10 cellular contexts compared by ENCODE assay signal in genomic region chr3:158104346-158105020, GRCh38. TPM values are rescaled to one million over a fixed set of nuclear protein-coding genes. Genes with fewer than 3 reads are reported as not detected.
DNase-seq lines count a peak whose midpoint lies in the region; ATAC-seq and TF ChIP-seq lines count a peak whose summit lies in the region.
"Had no signal": no experiment of that assay in that cellular context is flagged by ENCODE, and none has a peak within 500 bp of the region (broad histone marks: within the 10 kb centered on the region; RNA-seq: fewer than 3 reads in every experiment).

No MANE protein-coding gene starts in this region.

- no peaks in the 10 kb centered on the region for H3K9me3 ChIP-seq in right atrium auricular region
- H3K9me3 ChIP-seq in iPS-20b (ENCODE audit: insufficient read depth, low read depth, low read length), result no peaks in the 10 kb centered on the region; the same call in 1 of the 2 replicates
- H3K9me3 ChIP-seq in aorta (ENCODE audit: control insufficient read depth, low read length), result no peaks in the 10 kb centered on the region

- intact Hi-C loops in cardiac septum (cut with DNase I), result loop anchor here (10.0 kb wide), 2 partner anchors 330 to 700 kb away; partner anchors contain the start of gene MFSD1
- intact Hi-C loops in activated CD4-positive, alpha-beta memory T cell treated with anti-CD3 and anti-CD28 coated beads for 36 hours (cut with micrococcal nuclease), result loop anchor here (1.0 to 10.0 kb wide), 5 partner anchors 9 to 538 kb away; partner anchors contain the start of gene GFM1
- intact Hi-C loops in aorta (cut with DNase I), result no loop called here

- H3K4me3 ChIP-seq in right atrium auricular region, result peak overlapping the region; percentile 34 to 53
- peak overlapping the region; percentile 63; the same call in 1 of the 2 replicates for H3K4me3 ChIP-seq in iPS-20b (ENCODE audit: low read length)
- peak overlapping the region; percentile 13 to 45 for H3K4me3 ChIP-seq in aorta (ENCODE audit: low read length in 2 of 2)

- H3K27me3 ChIP-seq in right atrium auricular region (peaks cover 57 to 65% of the 10 kb centered on the region in 2 donors), iPS-20b (ENCODE audit: insufficient read depth, low read length) (peaks cover 100% of the 10 kb centered on the region), aorta (ENCODE audit: control insufficient read depth in 1 of 2, insufficient read depth in 2 of 2, low read length in 1 of 2) (no peaks in the 10 kb centered on the region)

- H3K9me3 Mint-ChIP-seq in activated CD4-positive, alpha-beta memory T cell treated with anti-CD3 and anti-CD28 coated beads for 36 hours, result no peaks in the 10 kb centered on the region

- 47 to 54% methylated on average over 11 of the region's 11 CpGs for WGBS in aorta, 2 donors

- no peak overlapping the region for H3K9ac ChIP-seq in iPS-20b (ENCODE audit: low read depth, low read length)

- H3K4me1 ChIP-seq in right atrium auricular region (peaks cover 0 to 48% of the 10 kb centered on the region in 2 donors), iPS-20b (ENCODE audit: insufficient read depth, low read length) (peaks cover 13% of the 10 kb centered on the region; the same call in 1 of the 2 replicates), aorta (ENCODE audit: control insufficient read depth in 1 of 2, insufficient read depth in 2 of 2, low read length in 2 of 2) (no peaks in the 10 kb centered on the region)

- CTCF ChIA-PET in activated CD4-positive, alpha-beta memory T cell treated with anti-CD3 and anti-CD28 coated beads for 36 hours (lab: Charles Lee), result interaction anchor here (0.8 kb wide), 1 partner anchor 464 kb away, joined by 3 read pairs; no protein-coding TSS in a partner anchor

- peak overlapping the region; percentile 44 to 74 for H3K27ac ChIP-seq in right atrium auricular region
- no peak overlapping the region for H3K27ac ChIP-seq in iPS-20b (ENCODE audit: low read length)
- no peak overlapping the region for H3K27ac ChIP-seq in aorta (ENCODE audit: low read depth in 1 of 2, low read length in 2 of 2)
- H3K27ac ChIP-seq in substantia nigra (ENCODE audit: low read depth, low read length, poor library complexity, severe bottlenecking), result no peak overlapping the region

- peak overlapping the region; percentile 25 for H3K4me3 Mint-ChIP-seq in activated CD4-positive, alpha-beta memory T cell treated with anti-CD3 and anti-CD28 coated beads for 36 hours

- TF ChIP-seq CTCF in right atrium auricular region (IDR thresholded peaks at IDR 0.05), result no peak

- DNase-seq in right atrium auricular region (ENCODE audit: low spot score), result no peak
- no peak for DNase-seq in cardiac septum (ENCODE audit: low spot score)
- DNase-seq in activated CD4-positive, alpha-beta memory T cell treated with anti-CD3 and anti-CD28 coated beads for 36 hours, result no peak
- DNase-seq in aorta, result no peak
- DNase-seq in activated T-cell treated with anti-CD3 and anti-CD28 coated beads for 4 hours, result no peak
- no peak for DNase-seq in substantia nigra (lab: John Stamatoyannopoulos, UW)
- DNase-seq: NCI-H2081 treated with DMSO at 0.1 percent for 48 hours had no signal

- peaks cover 43% of the 10 kb centered on the region for H3K4me1 Mint-ChIP-seq in activated CD4-positive, alpha-beta memory T cell treated with anti-CD3 and anti-CD28 coated beads for 36 hours (ENCODE audit: low read depth)

- ATAC-seq in aorta (ENCODE audit: low FRiP score), result no peak
- ATAC-seq in HG02798 (IDR thresholded peaks at IDR 0.05; ENCODE audit: poor library complexity, unreplicated experiment), result no peak

- no peaks in the 10 kb centered on the region for H3K36me3 ChIP-seq in right atrium auricular region
- H3K36me3 ChIP-seq in iPS-20b (ENCODE audit: insufficient read depth, low read depth, low read length), result no peaks in the 10 kb centered on the region
- H3K36me3 ChIP-seq in aorta (ENCODE audit: control insufficient read depth in 1 of 2, insufficient read depth in 2 of 2, low read length in 1 of 2), result no peaks in the 10 kb centered on the region

- no peak overlapping the region for H3K27ac Mint-ChIP-seq in activated CD4-positive, alpha-beta memory T cell treated with anti-CD3 and anti-CD28 coated beads for 36 hours

- POLR2A ChIA-PET in activated CD4-positive, alpha-beta memory T cell treated with anti-CD3 and anti-CD28 coated beads for 36 hours (lab: Charles Lee), result no interaction called here

- peaks cover 6% of the 10 kb centered on the region for H3K36me3 Mint-ChIP-seq in activated CD4-positive, alpha-beta memory T cell treated with anti-CD3 and anti-CD28 coated beads for 36 hours

- peaks cover 78% of the 10 kb centered on the region for H3K27me3 Mint-ChIP-seq in activated CD4-positive, alpha-beta memory T cell treated with anti-CD3 and anti-CD28 coated beads for 36 hours

RNA-seq across cellular contexts. Expression of gene SHOX2, which starts 1.7 kb away (rescaled TPM):
- total RNA-seq in right atrium auricular region, result 1 to 10 TPM; 2.1 to 2.4 TPM
- total RNA-seq in cardiac septum, result 0.94 TPM
- total RNA-seq in activated CD4-positive, alpha-beta memory T cell treated with anti-CD3 and anti-CD28 coated beads for 36 hours, result not detected
- 1 to 10 TPM in 1 of 2 donors, under 1 TPM in 1; 0.78 to 2.7 TPM for total RNA-seq in aorta
- polyA plus RNA-seq in aorta, result 1 to 10 TPM; 1.1 to 2.6 TPM
- total RNA-seq: liver had no signal
- polyA plus RNA-seq: liver had no signal

RNA-seq across cellular contexts. Expression of gene RSRC1, which starts 5.4 kb away (rescaled TPM):
- total RNA-seq in right atrium auricular region (10 to 100 TPM; 24.8 to 42.5 TPM), cardiac septum (21.4 TPM), aorta (10 to 100 TPM; 30.7 to 39.4 TPM)
- total RNA-seq in activated CD4-positive, alpha-beta memory T cell treated with anti-CD3 and anti-CD28 coated beads for 36 hours, result 10 to 100 TPM; 39.4 to 43.8 TPM
- 10 to 100 TPM; 17.3 to 26.2 TPM for polyA plus RNA-seq in aorta

Comparison
In these comparisons a context has a peak if more than half of its experiments do, and no peak if none do; other contexts are left out.
1. H3K27ac ChIP-seq: peak in right atrium auricular region (2 of 2); none in iPS-20b (single experiment), aorta (0 of 2) and substantia nigra (single experiment).
2. intact Hi-C loops: an anchor here in cardiac septum (10.0 kb wide) and activated CD4-positive, alpha-beta memory T cell treated with anti-CD3 and anti-CD28 coated beads for 36 hours (1.0 to 10.0 kb wide); none called in aorta.
3. Peak in every context shown above with its lines, with median percentiles within 50 percentile points of each other: H3K4me3 ChIP-seq.